ENCODE assay signal across 9 cellular contexts in the genomic region with DNA sequence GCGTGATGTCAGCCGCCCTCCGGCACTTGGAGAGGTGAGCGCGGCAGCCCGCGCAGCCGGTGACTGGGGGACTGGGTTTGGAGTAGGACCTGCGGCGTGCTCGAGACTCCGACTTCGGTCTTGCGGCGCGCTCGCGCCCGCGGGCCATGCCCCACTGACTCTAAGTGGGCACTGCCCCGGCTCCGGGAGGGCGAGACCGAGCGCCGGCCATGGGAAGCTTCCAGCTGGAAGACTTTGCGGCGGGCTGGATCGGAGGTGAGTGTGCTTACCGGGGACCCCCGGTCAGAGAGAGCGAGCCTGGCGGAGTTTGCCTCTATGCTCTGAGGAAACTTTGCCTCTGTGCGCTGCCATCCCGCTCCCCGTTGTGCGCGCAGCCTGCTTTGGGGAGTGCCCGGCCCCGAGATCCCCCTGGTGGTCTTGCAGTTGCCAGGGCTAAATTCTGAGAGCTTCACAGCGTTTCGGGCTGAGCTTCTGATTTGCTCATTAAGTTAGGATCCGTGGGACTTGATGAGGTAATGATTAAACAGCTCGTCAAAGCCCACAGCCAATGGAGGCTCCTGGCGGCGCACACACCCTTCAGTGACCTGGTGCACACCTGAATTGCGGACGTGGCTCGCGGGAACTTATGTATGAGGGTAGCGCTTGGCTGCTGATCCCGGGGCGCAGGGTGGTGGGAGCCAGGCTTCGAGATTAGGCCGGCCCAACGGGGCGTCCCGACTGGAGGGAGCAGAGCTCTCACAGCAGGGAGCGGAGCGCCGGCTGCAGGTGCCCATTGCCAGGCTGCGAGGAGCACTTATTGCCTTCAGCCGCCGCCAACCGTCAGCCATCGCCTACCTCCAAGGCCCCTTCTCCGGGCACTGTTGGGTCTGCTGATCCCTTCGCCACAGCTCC. TPM values are rescaled to one million over a fixed set of nuclear protein-coding genes. Genes with fewer than 3 reads are reported as not detected.
A peak's percentile ranks its signal among the peaks of the same experiment; 100 is the strongest.
DNase-seq lines count a peak whose midpoint lies in the region; ATAC-seq and TF ChIP-seq lines count a peak whose summit lies in the region.
"Had no signal": no experiment of that assay in that cellular context is flagged by ENCODE, and none has a peak within 500 bp of the region (broad histone marks: within the 10 kb centered on the region; RNA-seq: fewer than 3 reads in every experiment).

A gene with protein sequence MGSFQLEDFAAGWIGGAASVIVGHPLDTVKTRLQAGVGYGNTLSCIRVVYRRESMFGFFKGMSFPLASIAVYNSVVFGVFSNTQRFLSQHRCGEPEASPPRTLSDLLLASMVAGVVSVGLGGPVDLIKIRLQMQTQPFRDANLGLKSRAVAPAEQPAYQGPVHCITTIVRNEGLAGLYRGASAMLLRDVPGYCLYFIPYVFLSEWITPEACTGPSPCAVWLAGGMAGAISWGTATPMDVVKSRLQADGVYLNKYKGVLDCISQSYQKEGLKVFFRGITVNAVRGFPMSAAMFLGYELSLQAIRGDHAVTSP (plus strand): TSS at position 25 of the 891 bp plus-strand sequence. CDS start 185 bp downstream, at position 210.

- H3K4me1 ChIP-seq in hepatocyte (ENCODE audit: insufficient read depth): no peaks in the 10 kb centered on the region
- peaks cover 0 to 5% of the 10 kb centered on the region in 2 donors for H3K4me1 ChIP-seq in gastrocnemius medialis

- H3K9me3 ChIP-seq in hepatocyte (ENCODE audit: low read depth): no peaks in the 10 kb centered on the region
- no peaks in the 10 kb centered on the region for H3K9me3 ChIP-seq in gastrocnemius medialis

- TF ChIP-seq CTCF in hepatocyte (IDR thresholded peaks at IDR 0.05; ENCODE audit: poor library complexity) (peak; percentile 61), gastrocnemius medialis (IDR thresholded peaks at IDR 0.05 in 4 of 5, conservative IDR thresholded peaks at IDR 0.05 in 1 of 5) (peak in 1 of 5 experiments; percentile 35)

- in situ Hi-C loops in gastrocnemius medialis (cut with MboI; ENCODE audit: low sequenced_read_pairs in 4 of 4): loop anchor here (5.0 to 25.0 kb wide), 4 partner anchors 273 to 373 kb away; a partner anchor contains a TSS

- peaks cover 29% of the 10 kb centered on the region for H3K27me3 Mint-ChIP-seq in activated T-helper 2 cell treated with anti-CD3 and anti-CD28 coated beads, Interferon-gamma antibody, Interleukin-2, Interleukin-4, amounts not matched to agents 10 μg/mL and 5 μg/mL and 100 μg/mL, durations not matched to agents 14 hours and 24 hours and 36 hours (ENCODE audit: low read depth)

- H3K27me3 ChIP-seq in hepatocyte: peaks cover 59% of the 10 kb centered on the region
- peaks cover 0 to 18% (median 4%) of the 10 kb centered on the region in 3 donors for H3K27me3 ChIP-seq in gastrocnemius medialis

- H3K27ac ChIP-seq in hepatocyte (no peak within 1 kb of the TSS), gastrocnemius medialis (no peak within 1 kb of the TSS)

- peak within 1 kb of the TSS; percentile 100 for H3K4me2 ChIP-seq in hepatocyte

- H3K9me3 Mint-ChIP-seq in activated T-helper 2 cell treated with anti-CD3 and anti-CD28 coated beads, Interferon-gamma antibody, Interleukin-2, Interleukin-4, amounts not matched to agents 10 μg/mL and 5 μg/mL and 100 μg/mL, durations not matched to agents 14 hours and 24 hours and 36 hours: peaks cover 6% of the 10 kb centered on the region

- no peaks in the 10 kb centered on the region for H3K79me2 ChIP-seq in hepatocyte

- no peaks in the 10 kb centered on the region for H3K4me1 Mint-ChIP-seq in activated T-helper 2 cell treated with anti-CD3 and anti-CD28 coated beads, Interferon-gamma antibody, Interleukin-2, Interleukin-4, amounts not matched to agents 10 μg/mL and 5 μg/mL and 100 μg/mL, durations not matched to agents 14 hours and 24 hours and 36 hours (ENCODE audit: low read depth)

- peak within 1 kb of the TSS; percentile 79 for H2AFZ ChIP-seq in hepatocyte

- WGBS in hepatocyte (ENCODE audit: low lambda C conversion rate, missing lambda C conversion rate): 1% methylated on average over 68 of the region's 68 CpGs

- ATAC-seq in GM18909 (IDR thresholded peaks at IDR 0.05; ENCODE audit: poor library complexity, unreplicated experiment) (peak; percentile 87), gastrocnemius medialis (peak; percentile 75 to 83), GM21367 (IDR thresholded peaks at IDR 0.05; ENCODE audit: unreplicated experiment) (no peak), GM19351 (IDR thresholded peaks at IDR 0.05; ENCODE audit: unreplicated experiment) (no peak)

- H4K20me1 ChIP-seq in hepatocyte (ENCODE audit: insufficient read depth, poor library complexity, severe bottlenecking): no peaks in the 10 kb centered on the region

- DNase-seq in AG20443 (ENCODE audit: low spot score) (peak; percentile 77), NCI-H1105 treated with DMSO at 0.1 percent for 48 hours (lab: John Stamatoyannopoulos, UW) (peak; percentile 50), hepatocyte (ENCODE audit: low spot score) (peak; percentile 86), gastrocnemius medialis (peak in 1 of 2 donors; percentile 39)
- peak; percentile 22 for DNase-seq in activated T-helper 2 cell treated with anti-CD3 and anti-CD28 coated beads, Interferon-gamma antibody, Interleukin-2, Interleukin-4, amounts not matched to agents 10 μg/mL and 5 μg/mL and 100 μg/mL, durations not matched to agents 14 hours and 24 hours and 36 hours (ENCODE audit: low spot score)

- intact Hi-C loops in activated T-helper 2 cell treated with anti-CD3 and anti-CD28 coated beads, Interferon-gamma antibody, Interleukin-2, Interleukin-4, amounts not matched to agents 10 μg/mL and 5 μg/mL and 100 μg/mL, durations not matched to agents 14 hours and 24 hours and 36 hours (cut with micrococcal nuclease): loop anchor here (10.0 kb wide), 1 partner anchor 370 kb away; no protein-coding TSS in a partner anchor
- intact Hi-C loops in gastrocnemius medialis (cut with DNase I; ENCODE audit: low total_unique reads): loop anchor here (10.0 kb wide), 1 partner anchor 370 kb away; no protein-coding TSS in a partner anchor

- no peaks in the 10 kb centered on the region for H3K36me3 ChIP-seq in hepatocyte (replicated peaks; ENCODE audit: insufficient read depth, low read depth)
- H3K36me3 ChIP-seq in gastrocnemius medialis: no peaks in the 10 kb centered on the region

- H3K9me2 ChIP-seq in hepatocyte (replicated peaks; ENCODE audit: insufficient read depth): no peaks in the 10 kb centered on the region

- no peak within 1 kb of the TSS for H3K27ac Mint-ChIP-seq in activated T-helper 2 cell treated with anti-CD3 and anti-CD28 coated beads, Interferon-gamma antibody, Interleukin-2, Interleukin-4, amounts not matched to agents 10 μg/mL and 5 μg/mL and 100 μg/mL, durations not matched to agents 14 hours and 24 hours and 36 hours
- H3K27ac Mint-ChIP-seq: memory B cell had no signal

- no peak within 1 kb of the TSS for H3K4me3 Mint-ChIP-seq in activated T-helper 2 cell treated with anti-CD3 and anti-CD28 coated beads, Interferon-gamma antibody, Interleukin-2, Interleukin-4, amounts not matched to agents 10 μg/mL and 5 μg/mL and 100 μg/mL, durations not matched to agents 14 hours and 24 hours and 36 hours (ENCODE audit: low read depth)
- H3K4me3 Mint-ChIP-seq: memory B cell had no signal

- no peaks in the 10 kb centered on the region for H3K36me3 Mint-ChIP-seq in activated T-helper 2 cell treated with anti-CD3 and anti-CD28 coated beads, Interferon-gamma antibody, Interleukin-2, Interleukin-4, amounts not matched to agents 10 μg/mL and 5 μg/mL and 100 μg/mL, durations not matched to agents 14 hours and 24 hours and 36 hours (ENCODE audit: low read depth)

- H3K4me3 ChIP-seq in hepatocyte (peak within 1 kb of the TSS; percentile 68), gastrocnemius medialis (peak within 1 kb of the TSS; percentile 57 to 77 (median 58))

- TF ChIP-seq POLR2A in gastrocnemius medialis (IDR thresholded peaks at IDR 0.05): no peak

RNA-seq across cellular contexts. Expression of the gene that starts here (rescaled TPM):
- not detected in 2 replicates for total RNA-seq in activated T-helper 2 cell treated with anti-CD3 and anti-CD28 coated beads, Interferon-gamma antibody, Interleukin-2, Interleukin-4, amounts not matched to agents 10 μg/mL and 5 μg/mL and 100 μg/mL, durations not matched to agents 14 hours and 24 hours and 36 hours
- 1.0 and 7.0 TPM in 2 replicates for total RNA-seq in hepatocyte
- 0.79 and 2.0 TPM in 2 replicates for polyA plus RNA-seq in hepatocyte
- 1 to 10 TPM in 3 of 4 donors, under 1 TPM in 1; 0.56 to 5.2 (median 2.4) TPM for total RNA-seq in gastrocnemius medialis

Comparison
In these comparisons a context has a peak if more than half of its experiments do, and no peak if none do; other contexts are left out.
1. Peak in DNase-seq in activated T-helper 2 cell treated with anti-CD3 and anti-CD28 coated beads, Interferon-gamma antibody, Interleukin-2, Interleukin-4, amounts not matched to agents 10 μg/mL and 5 μg/mL and 100 μg/mL, durations not matched to agents 14 hours and 24 hours and 36 hours; RNA of the gene not detected or under 1 TPM.
2. ATAC-seq: peak in GM18909 (single experiment) and gastrocnemius medialis (2 of 2); none in GM21367 (single experiment) and GM19351 (single experiment).